ENCODE assay signal across 16 cellular contexts in genomic region chr15:62880278-62880677, GRCh38.
DNase-seq lines count a peak whose midpoint lies in the region; TF ChIP-seq lines count a peak whose summit lies in the region.
"Had no signal": no experiment of that assay in that cellular context is flagged by ENCODE, and none has a peak within 500 bp of the region (broad histone marks: within the 10 kb centered on the region; RNA-seq: fewer than 3 reads in every experiment).

No MANE protein-coding gene starts in this region.

- H3K36me3 ChIP-seq in GM23248 (ENCODE audit: low read depth) (no peaks in the 10 kb centered on the region), smooth muscle cell (ENCODE audit: low read depth) (no peaks in the 10 kb centered on the region)
- H3K36me3 ChIP-seq: right atrium auricular region had no signal

- TF ChIP-seq CTCF in fibroblast of the aortic adventitia (IDR thresholded peaks at IDR 0.05; ENCODE audit: insufficient read depth, low read length) (no peak), smooth muscle cell (IDR thresholded peaks at IDR 0.05; ENCODE audit: borderline replicate concordance, insufficient read depth, poor library complexity, severe bottlenecking) (no peak)

- 7 to 10% methylated on average over 2 of the region's 2 CpGs for WGBS in GM23248 (ENCODE audit: low coverage in 1 of 2, low lambda C conversion rate in 2 of 2, missing lambda C conversion rate in 2 of 2), 2 experiments
- WGBS in smooth muscle cell (ENCODE audit: low lambda C conversion rate), result 58% methylated on average over 2 of the region's 2 CpGs

- H3K27ac ChIP-seq in GM23248 (no peak overlapping the region), smooth muscle cell (ENCODE audit: low read depth) (no peak overlapping the region)
- H3K27ac ChIP-seq: right atrium auricular region had no signal

- no peak overlapping the region for H2AFZ ChIP-seq in GM23248
- no peak overlapping the region for H2AFZ ChIP-seq in smooth muscle cell (ENCODE audit: low read depth)

- no peaks in the 10 kb centered on the region for H3K79me2 ChIP-seq in GM23248 (ENCODE audit: insufficient read depth)
- H3K79me2 ChIP-seq in smooth muscle cell (ENCODE audit: low read depth), result no peaks in the 10 kb centered on the region

- H3K9me2 ChIP-seq in GM23248 (ENCODE audit: insufficient read depth), result no peaks in the 10 kb centered on the region

- in situ Hi-C loops in GM23248 (cut with MboI), result no loop called here
- in situ Hi-C loops in ACHN (cut with HindIII; ENCODE audit: low pct_ligation_motif_present, low pct_unique_long_range_greater_than_20kb, low sequenced_read_pairs), result no loop called here

- no peaks in the 10 kb centered on the region for H3K27me3 ChIP-seq in GM23248 (replicated peaks; ENCODE audit: insufficient read depth)
- no peaks in the 10 kb centered on the region for H3K27me3 ChIP-seq in smooth muscle cell (ENCODE audit: low read depth)
- H3K27me3 ChIP-seq: right atrium auricular region had no signal

- H3K4me3 ChIP-seq in GM23248 (no peak overlapping the region), fibroblast of the aortic adventitia (ENCODE audit: low read depth, low read length) (no peak overlapping the region), smooth muscle cell (no peak overlapping the region)
- H3K4me3 ChIP-seq: K562, right atrium auricular region had no signal

- H3K4me1 ChIP-seq in GM23248 (ENCODE audit: insufficient read depth), result peaks cover 14% of the 10 kb centered on the region
- H3K4me1 ChIP-seq in smooth muscle cell (ENCODE audit: low read depth), result peaks cover 15% of the 10 kb centered on the region

- H3K9ac ChIP-seq in GM23248 (no peak overlapping the region), smooth muscle cell (ENCODE audit: low read depth) (no peak overlapping the region)

- H3K9me3 ChIP-seq in GM23248 (ENCODE audit: low read depth), result no peaks in the 10 kb centered on the region
- H3K9me3 ChIP-seq in smooth muscle cell (replicated peaks; ENCODE audit: low read depth), result no peaks in the 10 kb centered on the region
- H3K9me3 ChIP-seq: right atrium auricular region had no signal

- H3K4me2 ChIP-seq in GM23248 (ENCODE audit: unreplicated experiment), result no peak overlapping the region
- peak overlapping the region; percentile 11 for H3K4me2 ChIP-seq in smooth muscle cell

- H4K20me1 ChIP-seq in GM23248 (ENCODE audit: insufficient read depth), result no peaks in the 10 kb centered on the region
- no peaks in the 10 kb centered on the region for H4K20me1 ChIP-seq in smooth muscle cell (ENCODE audit: low read depth)

- DNase-seq in GM23248 (peak; percentile 21), RPMI8226 (peak; percentile 84), fibroblast of the aortic adventitia (ENCODE audit: low read depth) (peak; percentile 90), smooth muscle cell (lab: John Stamatoyannopoulos, UW; ENCODE audit: unreplicated experiment) (no peak), HPDE6-E6E7 (ENCODE audit: extremely low spot score) (no peak), ACHN (no peak)
- DNase-seq in stimulated activated CD4-positive, alpha-beta T cell treated with anti-CD3 and anti-CD28 coated beads, Interleukin-4, amount 100 ng/mL, for 4 hours, result no peak
- DNase-seq: activated CD8-positive, alpha-beta T cell treated with anti-CD3 and anti-CD28 coated beads, Interleukin-2, amount 10 ng/mL, durations not matched to agents 7 days and 5 days; activated effector memory CD4-positive, alpha-beta T cell treated with anti-CD3 and anti-CD28 coated beads, Interleukin-2, amount 50 U/mL, for 16 hours; Calu3; NCI-H146; NCI-H526; Right ventricle myocardium superior; stimulated activated CD4-positive, alpha-beta T cell treated with anti-CD3 and anti-CD28 coated beads, Interleukin-4, amount 100 ng/mL, for 1 hour had no signal

- H3F3A ChIP-seq in GM23248 (ENCODE audit: insufficient read depth), result peaks cover 21% of the 10 kb centered on the region
- H3F3A ChIP-seq in smooth muscle cell (ENCODE audit: low read depth), result peaks cover 15% of the 10 kb centered on the region

Comparison
In these comparisons a context has a peak if more than half of its experiments do, and no peak if none do; other contexts are left out.
1. DNase-seq: peak in GM23248 (single experiment), RPMI8226 (single experiment) and fibroblast of the aortic adventitia (single experiment); none in smooth muscle cell (single experiment), HPDE6-E6E7 (single experiment), ACHN (single experiment) and stimulated activated CD4-positive, alpha-beta T cell treated with anti-CD3 and anti-CD28 coated beads, Interleukin-4, amount 100 ng/mL, for 4 hours (0 of 2).